ENCODE assay signal across 9 cellular contexts in genomic region chr10:24465124-24465874, GRCh38.
A peak's percentile ranks its signal among the peaks of the same experiment; 100 is the strongest.
DNase-seq lines count a peak whose midpoint lies in the region; ATAC-seq and TF ChIP-seq lines count a peak whose summit lies in the region.
"Had no signal": no experiment of that assay in that cellular context is flagged by ENCODE, and none has a peak within 500 bp of the region (broad histone marks: within the 10 kb centered on the region; RNA-seq: fewer than 3 reads in every experiment).

No MANE protein-coding gene starts in this region.

- H3K4me3 ChIP-seq in SK-N-SH (ENCODE audit: low read depth in 2 of 2, low read length in 1 of 2) (no peak overlapping the region), fibroblast of villous mesenchyme (ENCODE audit: low read depth, low read length) (no peak overlapping the region), skin epidermis (peak overlapping the region in 2 of 7 experiments; percentile 23 to 26)

- H3K9ac ChIP-seq in SK-N-SH: peak overlapping the region; percentile 8; the same call in 1 of the 2 replicates

- POLR2A ChIA-PET in SK-N-SH (lab: Yijun Ruan, JAX): interaction anchor here (0.7 kb wide), 1 partner anchor 11 kb away, joined by 3 read pairs; no protein-coding TSS in a partner anchor

- H3K4me2 ChIP-seq in SK-N-SH: peak overlapping the region; percentile 61; the same call in 1 of the 2 replicates

- no peaks in the 10 kb centered on the region for H3K27me3 ChIP-seq in SK-N-SH (ENCODE audit: insufficient read depth)

- H3K4me1 ChIP-seq in SK-N-SH (ENCODE audit: control insufficient read depth in 1 of 2, insufficient read depth in 2 of 2, low read depth in 1 of 2, low read length in 1 of 2): peaks cover 28 to 40% of the 10 kb centered on the region in 2 experiments

- peaks cover 16% of the 10 kb centered on the region; the same call in 1 of the 2 replicates for H3K79me2 ChIP-seq in SK-N-SH (ENCODE audit: insufficient read depth)

- no peak overlapping the region for H2AFZ ChIP-seq in SK-N-SH (ENCODE audit: low read depth)

- H3K9me2 ChIP-seq in SK-N-SH: no peaks in the 10 kb centered on the region

- peaks cover 23% of the 10 kb centered on the region for H3F3A ChIP-seq in SK-N-SH (replicated peaks; ENCODE audit: insufficient read depth)

- H3K27ac ChIP-seq in SK-N-SH (ENCODE audit: low read depth in 2 of 2, low read length in 1 of 2) (peak overlapping the region; percentile 64 to 96), skin epidermis (peak overlapping the region in 19 of 21 experiments; percentile 23 to 80 (median 53))

- peak in 1 of 2 experiments; percentile 48; a peak in 1 of 4 replicates for TF ChIP-seq EP300 in SK-N-SH (IDR thresholded peaks at IDR 0.05; ENCODE audit: borderline replicate concordance in 1 of 2, low read depth in 1 of 2, low read length in 1 of 2)

- H3K36me3 ChIP-seq in SK-N-SH (replicated peaks in 1 of 2; ENCODE audit: control insufficient read depth in 1 of 2, insufficient read depth in 2 of 2, low read length in 1 of 2): no peaks in the 10 kb centered on the region

- ATAC-seq in HG03520 (IDR thresholded peaks at IDR 0.05; ENCODE audit: unreplicated experiment) (no peak), GM19351 (IDR thresholded peaks at IDR 0.05; ENCODE audit: unreplicated experiment) (no peak)

- no peaks in the 10 kb centered on the region for H4K20me1 ChIP-seq in SK-N-SH (ENCODE audit: insufficient read depth)

- TF ChIP-seq RAD21 in SK-N-SH (IDR thresholded peaks at IDR 0.05; ENCODE audit: low read length): no peak

- peak; percentile 33 for DNase-seq in HCEC 1CT
- DNase-seq in SK-N-SH: no peak
- peak; percentile 67 for DNase-seq in fibroblast of villous mesenchyme (ENCODE audit: low read depth)
- DNase-seq in activated gamma-delta T cell treated with Interleukin-2 at 50 U/mL for 16 hours: no peak
- no peak for DNase-seq in NCI-H345 (lab: John Stamatoyannopoulos, UW)
- DNase-seq: activated B cell treated with CpG ODN at 0.5 μM for 24 hours had no signal

- WGBS in SK-N-SH (ENCODE audit: low lambda C conversion rate): 82% methylated on average over 14 of the region's 14 CpGs

- TF ChIP-seq CTCF in SK-N-SH (IDR thresholded peaks at IDR 0.05) (no peak), fibroblast of villous mesenchyme (IDR thresholded peaks at IDR 0.05; ENCODE audit: insufficient read depth, low read depth, low read length) (no peak)

- no peaks in the 10 kb centered on the region for H3K9me3 ChIP-seq in SK-N-SH

- CTCF ChIA-PET in SK-N-SH (lab: Yijun Ruan, JAX): interaction anchor here (1.5 kb wide), 1 partner anchor 37 kb away, joined by 4 read pairs; no protein-coding TSS in a partner anchor

TF ChIP-seq in SK-N-SH, 30 proteins besides CTCF, POLR2A, EP300 and RAD21:
- no peak for TF ChIP-seq ZBTB33 (IDR thresholded peaks at IDR 0.05; ENCODE audit: borderline replicate concordance, low read depth)
- peak; percentile 3; the same call in 1 of the 2 replicates for TF ChIP-seq TCF12 (IDR thresholded peaks at IDR 0.05)
- TF ChIP-seq FOXM1 (IDR thresholded peaks at IDR 0.05; ENCODE audit: low read depth): no peak
- TF ChIP-seq, protein P1, sequence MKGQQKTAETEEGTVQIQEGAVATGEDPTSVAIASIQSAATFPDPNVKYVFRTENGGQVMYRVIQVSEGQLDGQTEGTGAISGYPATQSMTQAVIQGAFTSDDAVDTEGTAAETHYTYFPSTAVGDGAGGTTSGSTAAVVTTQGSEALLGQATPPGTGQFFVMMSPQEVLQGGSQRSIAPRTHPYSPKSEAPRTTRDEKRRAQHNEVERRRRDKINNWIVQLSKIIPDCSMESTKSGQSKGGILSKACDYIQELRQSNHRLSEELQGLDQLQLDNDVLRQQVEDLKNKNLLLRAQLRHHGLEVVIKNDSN (IDR thresholded peaks at IDR 0.05; ENCODE audit: borderline replicate concordance, low read depth): peak; percentile 65; the same call in 1 of the 2 replicates
- 0 out of 2 replicates have a peak, but pooled peaks have one; percentile 9 for TF ChIP-seq JUND (IDR thresholded peaks at IDR 0.05)
- no peak for TF ChIP-seq SIN3A (IDR thresholded peaks at IDR 0.05; ENCODE audit: borderline replicate concordance, low read depth, low read length)
- peak; percentile 37; the same call in 1 of the 2 replicates for TF ChIP-seq POLR2AphosphoS5 (IDR thresholded peaks at IDR 0.05; ENCODE audit: low read depth, low read length)
TF ChIP-seq in SK-N-SH: peak in this region for 4.

Comparison
In these comparisons a context has a peak if more than half of its experiments do, and no peak if none do; other contexts are left out.
1. DNase-seq: peak in HCEC 1CT (single experiment) and fibroblast of villous mesenchyme (single experiment); none in SK-N-SH (single experiment), activated gamma-delta T cell treated with Interleukin-2 at 50 U/mL for 16 hours (single experiment) and NCI-H345 (single experiment).